Comparison of ENCODE assay signal across 1 cellular context in the genomic region with DNA sequence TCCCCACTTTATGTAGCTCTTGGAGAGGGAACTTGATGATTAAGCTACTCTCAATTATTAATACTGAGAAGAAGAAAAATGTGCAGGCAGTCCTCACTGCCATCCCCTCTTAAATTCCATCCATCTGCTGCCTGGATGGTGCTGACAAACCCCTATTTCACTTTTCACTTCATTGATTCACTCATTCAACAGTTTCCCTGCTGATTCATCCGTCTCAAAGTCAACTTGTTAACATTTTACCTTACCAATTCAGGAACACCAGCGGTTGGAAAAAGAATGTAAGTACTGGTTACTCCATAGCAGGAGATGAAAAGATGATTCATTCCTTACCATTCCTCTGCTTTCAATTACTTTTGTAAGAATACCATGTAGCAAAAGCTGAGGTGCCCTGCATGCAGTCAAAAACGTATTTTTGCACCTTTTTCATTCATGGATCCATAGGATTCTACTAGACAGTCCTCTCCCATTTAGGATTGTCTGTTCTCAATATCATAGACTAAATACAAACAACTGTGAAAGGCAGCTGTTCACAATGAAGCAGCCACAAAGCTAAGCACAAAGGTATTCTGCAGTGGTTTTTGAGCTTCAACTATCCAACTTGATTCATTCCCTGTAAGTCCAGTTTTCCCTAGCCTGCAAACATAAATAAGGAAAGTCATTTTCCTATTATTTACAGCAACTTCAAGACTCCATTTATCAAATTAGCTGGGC.
A peak's percentile ranks its signal among the peaks of the same experiment; 100 is the strongest.
TF ChIP-seq lines count a peak whose summit lies in the region.

No MANE protein-coding gene starts in this region.

TF ChIP-seq in SK-N-SH, 30 proteins besides CTCF, POLR2A, EP300 and RAD21:
- TF ChIP-seq, protein P1, sequence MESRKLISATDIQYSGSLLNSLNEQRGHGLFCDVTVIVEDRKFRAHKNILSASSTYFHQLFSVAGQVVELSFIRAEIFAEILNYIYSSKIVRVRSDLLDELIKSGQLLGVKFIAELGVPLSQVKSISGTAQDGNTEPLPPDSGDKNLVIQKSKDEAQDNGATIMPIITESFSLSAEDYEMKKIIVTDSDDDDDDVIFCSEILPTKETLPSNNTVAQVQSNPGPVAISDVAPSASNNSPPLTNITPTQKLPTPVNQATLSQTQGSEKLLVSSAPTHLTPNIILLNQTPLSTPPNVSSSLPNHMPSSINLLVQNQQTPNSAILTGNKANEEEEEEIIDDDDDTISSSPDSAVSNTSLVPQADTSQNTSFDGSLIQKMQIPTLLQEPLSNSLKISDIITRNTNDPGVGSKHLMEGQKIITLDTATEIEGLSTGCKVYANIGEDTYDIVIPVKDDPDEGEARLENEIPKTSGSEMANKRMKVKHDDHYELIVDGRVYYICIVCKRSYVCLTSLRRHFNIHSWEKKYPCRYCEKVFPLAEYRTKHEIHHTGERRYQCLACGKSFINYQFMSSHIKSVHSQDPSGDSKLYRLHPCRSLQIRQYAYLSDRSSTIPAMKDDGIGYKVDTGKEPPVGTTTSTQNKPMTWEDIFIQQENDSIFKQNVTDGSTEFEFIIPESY (IDR thresholded peaks at IDR 0.05; ENCODE audit: borderline replicate concordance, low read depth), result peak; percentile 33; the same call in 1 of the 2 replicates
- TF ChIP-seq, protein P2, sequence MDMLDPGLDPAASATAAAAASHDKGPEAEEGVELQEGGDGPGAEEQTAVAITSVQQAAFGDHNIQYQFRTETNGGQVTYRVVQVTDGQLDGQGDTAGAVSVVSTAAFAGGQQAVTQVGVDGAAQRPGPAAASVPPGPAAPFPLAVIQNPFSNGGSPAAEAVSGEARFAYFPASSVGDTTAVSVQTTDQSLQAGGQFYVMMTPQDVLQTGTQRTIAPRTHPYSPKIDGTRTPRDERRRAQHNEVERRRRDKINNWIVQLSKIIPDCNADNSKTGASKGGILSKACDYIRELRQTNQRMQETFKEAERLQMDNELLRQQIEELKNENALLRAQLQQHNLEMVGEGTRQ (IDR thresholded peaks at IDR 0.05; ENCODE audit: borderline replicate concordance, low read depth, low read length), result no peak
- TF ChIP-seq POLR2AphosphoS5 (IDR thresholded peaks at IDR 0.05; ENCODE audit: low read depth, low read length) (peak; percentile 62; the same call in 1 of the 2 replicates), ELF1 (IDR thresholded peaks at IDR 0.05) (peak; percentile 16; the same call in 1 of the 2 replicates), FOSL2 (IDR thresholded peaks at IDR 0.05; ENCODE audit: borderline replicate concordance, low read depth) (peak; percentile 92), YY1 (IDR thresholded peaks at IDR 0.05; ENCODE audit: low read depth) (no peak), SMC3 (IDR thresholded peaks at IDR 0.05; ENCODE audit: low read depth, low read length) (no peak), GABPA (IDR thresholded peaks at IDR 0.05; ENCODE audit: low read depth) (no peak), RXRA (IDR thresholded peaks at IDR 0.05; ENCODE audit: borderline replicate concordance, low read depth) (peak; percentile 26; the same call in 1 of the 2 replicates), TCF12 (IDR thresholded peaks at IDR 0.05) (peak; percentile 94), TEAD4 (IDR thresholded peaks at IDR 0.05; ENCODE audit: borderline replicate concordance, insufficient read depth) (0 out of 2 replicates have a peak, but pooled peaks have one; percentile 34), JUND (IDR thresholded peaks at IDR 0.05) (peak; percentile 90), FOXM1 (IDR thresholded peaks at IDR 0.05; ENCODE audit: low read depth) (peak; percentile 56; the same call in 1 of the 2 replicates), MXI1 (IDR thresholded peaks at IDR 0.05; ENCODE audit: low read depth, low read length) (no peak), SIN3A (IDR thresholded peaks at IDR 0.05; ENCODE audit: borderline replicate concordance, low read depth, low read length) (no peak), FOXJ3 (CRISPR knock-in tag; IDR thresholded peaks at IDR 0.05) (no peak), EZH2phosphoT487 (IDR thresholded peaks at IDR 0.05; ENCODE audit: borderline replicate concordance, low read depth) (no peak), MEF2A (IDR thresholded peaks at IDR 0.05; ENCODE audit: borderline replicate concordance, low read depth) (peak; percentile 31; the same call in 1 of the 2 replicates), NFIC (IDR thresholded peaks at IDR 0.05; ENCODE audit: borderline replicate concordance) (peak; percentile 48)
- TF ChIP-seq, protein P3, sequence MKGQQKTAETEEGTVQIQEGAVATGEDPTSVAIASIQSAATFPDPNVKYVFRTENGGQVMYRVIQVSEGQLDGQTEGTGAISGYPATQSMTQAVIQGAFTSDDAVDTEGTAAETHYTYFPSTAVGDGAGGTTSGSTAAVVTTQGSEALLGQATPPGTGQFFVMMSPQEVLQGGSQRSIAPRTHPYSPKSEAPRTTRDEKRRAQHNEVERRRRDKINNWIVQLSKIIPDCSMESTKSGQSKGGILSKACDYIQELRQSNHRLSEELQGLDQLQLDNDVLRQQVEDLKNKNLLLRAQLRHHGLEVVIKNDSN (IDR thresholded peaks at IDR 0.05; ENCODE audit: borderline replicate concordance, low read depth), result no peak
- TF ChIP-seq, protein P4, sequence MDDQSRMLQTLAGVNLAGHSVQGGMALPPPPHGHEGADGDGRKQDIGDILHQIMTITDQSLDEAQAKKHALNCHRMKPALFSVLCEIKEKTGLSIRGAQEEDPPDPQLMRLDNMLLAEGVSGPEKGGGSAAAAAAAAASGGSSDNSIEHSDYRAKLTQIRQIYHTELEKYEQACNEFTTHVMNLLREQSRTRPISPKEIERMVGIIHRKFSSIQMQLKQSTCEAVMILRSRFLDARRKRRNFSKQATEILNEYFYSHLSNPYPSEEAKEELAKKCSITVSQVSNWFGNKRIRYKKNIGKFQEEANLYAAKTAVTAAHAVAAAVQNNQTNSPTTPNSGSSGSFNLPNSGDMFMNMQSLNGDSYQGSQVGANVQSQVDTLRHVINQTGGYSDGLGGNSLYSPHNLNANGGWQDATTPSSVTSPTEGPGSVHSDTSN (IDR thresholded peaks at IDR 0.05), result peak; percentile 90
- TF ChIP-seq, protein P5, sequence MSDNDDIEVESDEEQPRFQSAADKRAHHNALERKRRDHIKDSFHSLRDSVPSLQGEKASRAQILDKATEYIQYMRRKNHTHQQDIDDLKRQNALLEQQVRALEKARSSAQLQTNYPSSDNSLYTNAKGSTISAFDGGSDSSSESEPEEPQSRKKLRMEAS (IDR thresholded peaks at IDR 0.05; ENCODE audit: low read depth), result no peak; the same call in 1 of the 2 replicates
- TF ChIP-seq, protein P6, sequence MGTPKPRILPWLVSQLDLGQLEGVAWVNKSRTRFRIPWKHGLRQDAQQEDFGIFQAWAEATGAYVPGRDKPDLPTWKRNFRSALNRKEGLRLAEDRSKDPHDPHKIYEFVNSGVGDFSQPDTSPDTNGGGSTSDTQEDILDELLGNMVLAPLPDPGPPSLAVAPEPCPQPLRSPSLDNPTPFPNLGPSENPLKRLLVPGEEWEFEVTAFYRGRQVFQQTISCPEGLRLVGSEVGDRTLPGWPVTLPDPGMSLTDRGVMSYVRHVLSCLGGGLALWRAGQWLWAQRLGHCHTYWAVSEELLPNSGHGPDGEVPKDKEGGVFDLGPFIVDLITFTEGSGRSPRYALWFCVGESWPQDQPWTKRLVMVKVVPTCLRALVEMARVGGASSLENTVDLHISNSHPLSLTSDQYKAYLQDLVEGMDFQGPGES (IDR thresholded peaks at IDR 0.05; ENCODE audit: low read depth, low read length), result no peak
